In genomic region chr2:229921892-229922448, GRCh38 we compare ENCODE assay signal across 1 cellular context.
TF ChIP-seq lines count a peak whose summit lies in the region.

Gene TRIP12 (minus strand): TSS chr2:229922009. CDS start chr2:229880079, 41,930 bp downstream.

TF ChIP-seq in GM12878, 131 proteins besides CTCF, POLR2A, EP300 and RAD21 (continued from another document):
- peak in 1 of 2 experiments; percentile 17; a peak in 1 of 4 replicates for TF ChIP-seq SRF (IDR thresholded peaks at IDR 0.05; ENCODE audit: low read depth in 2 of 2, low read length in 2 of 2)
- 0 out of 3 replicates have a peak, but pooled peaks have one; percentile 18 for TF ChIP-seq POU2F2 (IDR thresholded peaks at IDR 0.05; ENCODE audit: borderline replicate concordance, low read depth, low read length)
- peak; percentile 18; the same call in 1 of the 2 replicates for TF ChIP-seq PML (IDR thresholded peaks at IDR 0.05; ENCODE audit: low read length)
- TF ChIP-seq TBL1XR1 (IDR thresholded peaks at IDR 0.05; ENCODE audit: low read depth, low read length): peak; percentile 43
- TF ChIP-seq, protein P1, sequence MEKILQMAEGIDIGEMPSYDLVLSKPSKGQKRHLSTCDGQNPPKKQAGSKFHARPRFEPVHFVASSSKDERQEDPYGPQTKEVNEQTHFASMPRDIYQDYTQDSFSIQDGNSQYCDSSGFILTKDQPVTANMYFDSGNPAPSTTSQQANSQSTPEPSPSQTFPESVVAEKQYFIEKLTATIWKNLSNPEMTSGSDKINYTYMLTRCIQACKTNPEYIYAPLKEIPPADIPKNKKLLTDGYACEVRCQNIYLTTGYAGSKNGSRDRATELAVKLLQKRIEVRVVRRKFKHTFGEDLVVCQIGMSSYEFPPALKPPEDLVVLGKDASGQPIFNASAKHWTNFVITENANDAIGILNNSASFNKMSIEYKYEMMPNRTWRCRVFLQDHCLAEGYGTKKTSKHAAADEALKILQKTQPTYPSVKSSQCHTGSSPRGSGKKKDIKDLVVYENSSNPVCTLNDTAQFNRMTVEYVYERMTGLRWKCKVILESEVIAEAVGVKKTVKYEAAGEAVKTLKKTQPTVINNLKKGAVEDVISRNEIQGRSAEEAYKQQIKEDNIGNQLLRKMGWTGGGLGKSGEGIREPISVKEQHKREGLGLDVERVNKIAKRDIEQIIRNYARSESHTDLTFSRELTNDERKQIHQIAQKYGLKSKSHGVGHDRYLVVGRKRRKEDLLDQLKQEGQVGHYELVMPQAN (conservative IDR thresholded peaks at IDR 0.05): peak; percentile 48
- TF ChIP-seq CREM (IDR thresholded peaks at IDR 0.05; ENCODE audit: low read depth): peak; percentile 70
- TF ChIP-seq TCF3 (IDR thresholded peaks at IDR 0.05; ENCODE audit: borderline replicate concordance, insufficient read depth, low read depth, low read length): no peak
- TF ChIP-seq LARP7 (IDR thresholded peaks at IDR 0.05): peak; percentile 52
- peak; percentile 54; the same call in 1 of the 2 replicates for TF ChIP-seq RUNX3 (IDR thresholded peaks at IDR 0.05; ENCODE audit: low read length)
- TF ChIP-seq E2F8 (IDR thresholded peaks at IDR 0.05; ENCODE audit: low read depth, partially characterized antibody): peak; percentile 42
- 0 out of 2 replicates have a peak, but pooled peaks have one; percentile 14 for TF ChIP-seq MXI1 (IDR thresholded peaks at IDR 0.05; ENCODE audit: low read depth, low read length)
- TF ChIP-seq, protein P2, sequence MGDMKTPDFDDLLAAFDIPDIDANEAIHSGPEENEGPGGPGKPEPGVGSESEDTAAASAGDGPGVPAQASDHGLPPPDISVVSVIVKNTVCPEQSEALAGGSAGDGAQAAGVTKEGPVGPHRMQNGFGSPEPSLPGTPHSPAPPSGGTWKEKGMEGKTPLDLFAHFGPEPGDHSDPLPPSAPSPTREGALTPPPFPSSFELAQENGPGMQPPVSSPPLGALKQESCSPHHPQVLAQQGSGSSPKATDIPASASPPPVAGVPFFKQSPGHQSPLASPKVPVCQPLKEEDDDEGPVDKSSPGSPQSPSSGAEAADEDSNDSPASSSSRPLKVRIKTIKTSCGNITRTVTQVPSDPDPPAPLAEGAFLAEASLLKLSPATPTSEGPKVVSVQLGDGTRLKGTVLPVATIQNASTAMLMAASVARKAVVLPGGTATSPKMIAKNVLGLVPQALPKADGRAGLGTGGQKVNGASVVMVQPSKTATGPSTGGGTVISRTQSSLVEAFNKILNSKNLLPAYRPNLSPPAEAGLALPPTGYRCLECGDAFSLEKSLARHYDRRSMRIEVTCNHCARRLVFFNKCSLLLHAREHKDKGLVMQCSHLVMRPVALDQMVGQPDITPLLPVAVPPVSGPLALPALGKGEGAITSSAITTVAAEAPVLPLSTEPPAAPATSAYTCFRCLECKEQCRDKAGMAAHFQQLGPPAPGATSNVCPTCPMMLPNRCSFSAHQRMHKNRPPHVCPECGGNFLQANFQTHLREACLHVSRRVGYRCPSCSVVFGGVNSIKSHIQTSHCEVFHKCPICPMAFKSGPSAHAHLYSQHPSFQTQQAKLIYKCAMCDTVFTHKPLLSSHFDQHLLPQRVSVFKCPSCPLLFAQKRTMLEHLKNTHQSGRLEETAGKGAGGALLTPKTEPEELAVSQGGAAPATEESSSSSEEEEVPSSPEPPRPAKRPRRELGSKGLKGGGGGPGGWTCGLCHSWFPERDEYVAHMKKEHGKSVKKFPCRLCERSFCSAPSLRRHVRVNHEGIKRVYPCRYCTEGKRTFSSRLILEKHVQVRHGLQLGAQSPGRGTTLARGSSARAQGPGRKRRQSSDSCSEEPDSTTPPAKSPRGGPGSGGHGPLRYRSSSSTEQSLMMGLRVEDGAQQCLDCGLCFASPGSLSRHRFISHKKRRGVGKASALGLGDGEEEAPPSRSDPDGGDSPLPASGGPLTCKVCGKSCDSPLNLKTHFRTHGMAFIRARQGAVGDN (IDR thresholded peaks at IDR 0.05): no peak; the same call in 1 of the 2 replicates
- peak; percentile 66 for TF ChIP-seq GATAD2B (conservative IDR thresholded peaks at IDR 0.05; ENCODE audit: low read depth)
- TF ChIP-seq TARDBP (IDR thresholded peaks at IDR 0.05; ENCODE audit: borderline replicate concordance): peak; percentile 89; the same call in 1 of the 2 replicates
- no peak for TF ChIP-seq MYB (IDR thresholded peaks at IDR 0.05; ENCODE audit: borderline replicate concordance, low read depth, low read length)
- TF ChIP-seq BHLHE40 (IDR thresholded peaks at IDR 0.05; ENCODE audit: borderline replicate concordance in 1 of 2, low read depth in 2 of 2, low read length in 1 of 2): peak; percentile 25 to 79; a peak in 3 of 4 replicates
- peak; percentile 94 for TF ChIP-seq NBN (IDR thresholded peaks at IDR 0.05)
- peak; percentile 83 to 86 for TF ChIP-seq IKZF2 (IDR thresholded peaks at IDR 0.05)
- TF ChIP-seq, protein P3, sequence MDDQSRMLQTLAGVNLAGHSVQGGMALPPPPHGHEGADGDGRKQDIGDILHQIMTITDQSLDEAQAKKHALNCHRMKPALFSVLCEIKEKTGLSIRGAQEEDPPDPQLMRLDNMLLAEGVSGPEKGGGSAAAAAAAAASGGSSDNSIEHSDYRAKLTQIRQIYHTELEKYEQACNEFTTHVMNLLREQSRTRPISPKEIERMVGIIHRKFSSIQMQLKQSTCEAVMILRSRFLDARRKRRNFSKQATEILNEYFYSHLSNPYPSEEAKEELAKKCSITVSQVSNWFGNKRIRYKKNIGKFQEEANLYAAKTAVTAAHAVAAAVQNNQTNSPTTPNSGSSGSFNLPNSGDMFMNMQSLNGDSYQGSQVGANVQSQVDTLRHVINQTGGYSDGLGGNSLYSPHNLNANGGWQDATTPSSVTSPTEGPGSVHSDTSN (IDR thresholded peaks at IDR 0.05; ENCODE audit: insufficient replicate concordance, low read depth, low read length): peak; percentile 89
- TF ChIP-seq ETV6 (conservative IDR thresholded peaks at IDR 0.05 in 1 of 2, IDR thresholded peaks at IDR 0.05 in 1 of 2; ENCODE audit: borderline replicate concordance in 1 of 2, low read depth in 1 of 2): peak in 1 of 2 experiments; percentile 77; a peak in 2 of 4 replicates
- TF ChIP-seq SMARCA5 (IDR thresholded peaks at IDR 0.05): 0 out of 2 replicates have a peak, but pooled peaks have one; percentile 4
- peak; percentile 74 for TF ChIP-seq NR2C2 (IDR thresholded peaks at IDR 0.05; ENCODE audit: borderline replicate concordance, control insufficient read depth, insufficient read length, low read depth)
- TF ChIP-seq, protein P4, sequence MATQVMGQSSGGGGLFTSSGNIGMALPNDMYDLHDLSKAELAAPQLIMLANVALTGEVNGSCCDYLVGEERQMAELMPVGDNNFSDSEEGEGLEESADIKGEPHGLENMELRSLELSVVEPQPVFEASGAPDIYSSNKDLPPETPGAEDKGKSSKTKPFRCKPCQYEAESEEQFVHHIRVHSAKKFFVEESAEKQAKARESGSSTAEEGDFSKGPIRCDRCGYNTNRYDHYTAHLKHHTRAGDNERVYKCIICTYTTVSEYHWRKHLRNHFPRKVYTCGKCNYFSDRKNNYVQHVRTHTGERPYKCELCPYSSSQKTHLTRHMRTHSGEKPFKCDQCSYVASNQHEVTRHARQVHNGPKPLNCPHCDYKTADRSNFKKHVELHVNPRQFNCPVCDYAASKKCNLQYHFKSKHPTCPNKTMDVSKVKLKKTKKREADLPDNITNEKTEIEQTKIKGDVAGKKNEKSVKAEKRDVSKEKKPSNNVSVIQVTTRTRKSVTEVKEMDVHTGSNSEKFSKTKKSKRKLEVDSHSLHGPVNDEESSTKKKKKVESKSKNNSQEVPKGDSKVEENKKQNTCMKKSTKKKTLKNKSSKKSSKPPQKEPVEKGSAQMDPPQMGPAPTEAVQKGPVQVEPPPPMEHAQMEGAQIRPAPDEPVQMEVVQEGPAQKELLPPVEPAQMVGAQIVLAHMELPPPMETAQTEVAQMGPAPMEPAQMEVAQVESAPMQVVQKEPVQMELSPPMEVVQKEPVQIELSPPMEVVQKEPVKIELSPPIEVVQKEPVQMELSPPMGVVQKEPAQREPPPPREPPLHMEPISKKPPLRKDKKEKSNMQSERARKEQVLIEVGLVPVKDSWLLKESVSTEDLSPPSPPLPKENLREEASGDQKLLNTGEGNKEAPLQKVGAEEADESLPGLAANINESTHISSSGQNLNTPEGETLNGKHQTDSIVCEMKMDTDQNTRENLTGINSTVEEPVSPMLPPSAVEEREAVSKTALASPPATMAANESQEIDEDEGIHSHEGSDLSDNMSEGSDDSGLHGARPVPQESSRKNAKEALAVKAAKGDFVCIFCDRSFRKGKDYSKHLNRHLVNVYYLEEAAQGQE (IDR thresholded peaks at IDR 0.05; ENCODE audit: low read depth, low read length): no peak
- 0 out of 2 replicates have a peak, but pooled peaks have one; percentile 53 for TF ChIP-seq CBFB (IDR thresholded peaks at IDR 0.05; ENCODE audit: low read depth)
- TF ChIP-seq MEF2B (IDR thresholded peaks at IDR 0.05; ENCODE audit: partially characterized antibody, poor library complexity, severe bottlenecking): peak; percentile 76
- TF ChIP-seq MEF2A (IDR thresholded peaks at IDR 0.05; ENCODE audit: insufficient read depth, low read depth, low read length): 0 out of 2 replicates have a peak, but pooled peaks have one; percentile 23
- TF ChIP-seq STAT1 (conservative IDR thresholded peaks at IDR 0.05): 0 out of 2 replicates have a peak, but pooled peaks have one; percentile 53
